In genomic region chr17:54859187-54859586, GRCh38 we compare ENCODE assay signal across 26 cellular contexts. TPM values are rescaled to one million over a fixed set of nuclear protein-coding genes. Genes with fewer than 3 reads are reported as not detected.
"Had no signal": no experiment of that assay in that cellular context is flagged by ENCODE, and none has a peak within 500 bp of the region (broad histone marks: within the 10 kb centered on the region; RNA-seq: fewer than 3 reads in every experiment).

No MANE protein-coding gene starts in this region.

- ATAC-seq: activated CD4-positive, alpha-beta T cell treated with anti-CD3 and anti-CD28 coated beads for 36 hours; activated naive CD4-positive, alpha-beta T cell treated with anti-CD3 and anti-CD28 coated beads, Interleukin-2, amount 50 U/mL, for 72 hours; activated T-cell treated with anti-CD3 and anti-CD28 coated beads, Interleukin-2, amount 50 U/mL, for 72 hours had no signal

- H3K36me3 ChIP-seq: ascending aorta, breast epithelium, cardiac muscle cell, colonic mucosa, esophagus squamous epithelium had no signal

- H3K4me3 ChIP-seq: ascending aorta, breast epithelium, cardiac muscle cell, colonic mucosa, esophagus squamous epithelium had no signal

- H3K27me3 ChIP-seq: ascending aorta, breast epithelium, cardiac muscle cell, colonic mucosa, esophagus squamous epithelium had no signal

- DNase-seq: activated CD4-positive, alpha-beta memory T cell treated with anti-CD3 and anti-CD28 coated beads, Interleukin-2, amount 10 ng/mL, durations not matched to agents 7 days and 5 days; activated CD4-positive, alpha-beta T cell treated with anti-CD3 and anti-CD28 coated beads for 36 hours; activated CD4-positive, alpha-beta T cell treated with anti-CD3 and anti-CD28 coated beads, Interleukin-2, amount 10 ng/mL, durations not matched to agents 24 days and 14 days; activated CD4-positive, alpha-beta T cell treated with anti-CD3 and anti-CD28 coated beads, Interleukin-2, amount 50 U/mL, for 4 hours; activated CD4-positive, CD25-positive, alpha-beta regulatory T cell; activated CD4-positive, CD25-positive, alpha-beta regulatory T cell treated with anti-CD3 and anti-CD28 coated beads, Interleukin-2, amount 50 U/mL, for 72 hours; activated CD8-positive, alpha-beta memory T cell treated with anti-CD3 and anti-CD28 coated beads, Interleukin-2, amount 50 U/mL, for 48 hours; activated gamma-delta T cell; activated naive CD4-positive, alpha-beta T cell; activated naive CD4-positive, alpha-beta T cell treated with anti-CD3 and anti-CD28 coated beads, Interleukin-2, amount 10 ng/mL, durations not matched to agents 7 days and 5 days; activated naive CD8-positive, alpha-beta T cell treated with anti-CD3 and anti-CD28 coated beads, Interleukin-2, amount 10 ng/mL, durations not matched to agents 7 days and 5 days; activated T-cell treated with anti-CD3 and anti-CD28 coated beads for 4 hours; activated T-cell treated with anti-CD3 and anti-CD28 coated beads, Interleukin-2, amount 50 U/mL, for 24 hours; activated T-cell treated with anti-CD3 and anti-CD28 coated beads, Interleukin-2, amount 50 U/mL, for 72 hours; central memory CD4-positive, alpha-beta T cell; cerebellar nuclear complex; colonic mucosa; effector CD8-positive, alpha-beta T cell; esophagus squamous epithelium; head of caudate nucleus; T-helper 2 cell had no signal

- H3K27ac ChIP-seq: ascending aorta, breast epithelium, cardiac muscle cell, colonic mucosa, epithelial cell of prostate, esophagus squamous epithelium had no signal

- H3K9me3 ChIP-seq: ascending aorta, breast epithelium, colonic mucosa, esophagus squamous epithelium had no signal

- H3K4me1 ChIP-seq: ascending aorta, breast epithelium, colonic mucosa, esophagus squamous epithelium had no signal

RNA-seq across cellular contexts. Expression of gene TOM1L1, which starts 41.5 kb away (rescaled TPM):
- total RNA-seq: activated naive CD8-positive, alpha-beta T cell treated with anti-CD3 and anti-CD28 coated beads, Interleukin-2, amount 10 ng/mL, durations not matched to agents 7 days and 5 days had no signal
